ENCODE assay signal across 7 cellular contexts in genomic region chr2:190023860-190024259, GRCh38. TPM values are rescaled to one million over a fixed set of nuclear protein-coding genes. Genes with fewer than 3 reads are reported as not detected.
A peak's percentile ranks its signal among the peaks of the same experiment; 100 is the strongest.
DNase-seq lines count a peak whose midpoint lies in the region; ATAC-seq and TF ChIP-seq lines count a peak whose summit lies in the region.

No MANE protein-coding gene starts in this region.

- intact Hi-C loops in HCT116 (cut with micrococcal nuclease): no loop called here

- DNase-seq in G401 (ENCODE audit: low spot score) (peak; percentile 41), HCT116 (ENCODE audit: low read depth, low spot score) (peak; percentile 60), NCI-H345 (lab: John Stamatoyannopoulos, UW) (peak; percentile 41), astrocyte of the cerebellum (ENCODE audit: low read depth) (peak; percentile 4), dedifferentiated amniotic fluid mesenchymal stem cell (ENCODE audit: extremely low spot score) (no peak)

- H4K20me1 ChIP-seq in HCT116 (ENCODE audit: insufficient read depth): no peaks in the 10 kb centered on the region

- CTCF ChIA-PET in HCT116 (lab: Charles Lee): interaction anchor here (1.4 kb wide), 1 partner anchor 15 kb away, joined by 3 read pairs; no protein-coding TSS in a partner anchor

- BruUV-seq in HCT116 (replicated peaks; lab: Mats Ljungman, UMichigan): no TSS peak

- no peaks in the 10 kb centered on the region for H3K9me3 ChIP-seq in HCT116 (ENCODE audit: control insufficient read depth in 1 of 2, insufficient read depth in 1 of 2, low read depth in 1 of 2, low read length in 2 of 2)
- H3K9me3 ChIP-seq in liver (ENCODE audit: control insufficient read depth in 4 of 4, low read length in 3 of 4): no peaks in the 10 kb centered on the region

- no peaks in the 10 kb centered on the region for H3K9me2 ChIP-seq in HCT116 (ENCODE audit: insufficient read depth)

- TF ChIP-seq POLR2A in HCT116 (IDR thresholded peaks at IDR 0.05; ENCODE audit: borderline replicate concordance, extremely low read depth, insufficient read depth, insufficient read length): no peak

- H3K36me3 ChIP-seq in HCT116 (ENCODE audit: control insufficient read depth in 1 of 2, insufficient read depth in 2 of 2, low read length in 2 of 2): no peaks in the 10 kb centered on the region
- no peaks in the 10 kb centered on the region for H3K36me3 ChIP-seq in liver (ENCODE audit: control insufficient read depth in 4 of 4, insufficient read depth in 3 of 4, low read depth in 1 of 4, low read length in 3 of 4)

- POLR2A ChIA-PET in HCT116 (lab: Charles Lee): no interaction called here

- TF ChIP-seq CTCF in HCT116 (IDR thresholded peaks at IDR 0.05 in 2 of 3, conservative IDR thresholded peaks at IDR 0.05 in 1 of 3; ENCODE audit: borderline replicate concordance in 1 of 3, insufficient read depth in 1 of 3, low read depth in 2 of 3, low read length in 2 of 3) (peak; percentile 46 to 67 (median 52); a peak in 5 of 6 replicates), astrocyte of the cerebellum (IDR thresholded peaks at IDR 0.05; ENCODE audit: low read depth, low read length, missing control alignments) (peak; percentile 44), liver (IDR thresholded peaks at IDR 0.05; ENCODE audit: low read depth, low read length, missing input control) (peak; percentile 35)

- peak; percentile 51 for TF ChIP-seq RAD21 in HCT116 (IDR thresholded peaks at IDR 0.05; ENCODE audit: low read depth)
- peak; percentile 61 to 71 for TF ChIP-seq RAD21 in liver (IDR thresholded peaks at IDR 0.05)

- no peaks in the 10 kb centered on the region for H3K4me1 ChIP-seq in HCT116 (ENCODE audit: control insufficient read depth in 1 of 2, insufficient read depth in 2 of 2, low read length in 2 of 2)
- H3K4me1 ChIP-seq in liver (ENCODE audit: control insufficient read depth in 4 of 4, insufficient read depth in 4 of 4, low read length in 3 of 4): peaks cover 0 to 2% (median 0%) of the 10 kb centered on the region in 4 donors

- H3K4me2 ChIP-seq in HCT116 (ENCODE audit: low read length): no peak overlapping the region

- in situ Hi-C loops in G401 (cut with HindIII; ENCODE audit: low sequenced_read_pairs) (no loop called here), astrocyte of the cerebellum (cut with HindIII; ENCODE audit: low sequenced_read_pairs) (no loop called here)

- H3K27me3 ChIP-seq in HCT116 (ENCODE audit: insufficient read depth, low read length) (no peaks in the 10 kb centered on the region), liver (ENCODE audit: control insufficient read depth in 4 of 4, insufficient read depth in 4 of 4, low read length in 3 of 4) (no peaks in the 10 kb centered on the region)

- H3K27ac ChIP-seq in HCT116 (ENCODE audit: low read depth, low read length): no peak overlapping the region
- H3K27ac ChIP-seq in liver (ENCODE audit: low read depth in 1 of 2, low read length in 2 of 2): no peak overlapping the region

- RAD21 ChIA-PET in HCT116 (lab: Charles Lee; ENCODE audit: low non-redundant PET in 1 of 2, low total read pairs in 2 of 2, uncharacterized antibody in 2 of 2, unreplicated experiment in 2 of 2): no interaction called here

- no peaks in the 10 kb centered on the region for H3K79me2 ChIP-seq in HCT116 (ENCODE audit: insufficient read depth, low read length)

- 30% methylated on average over 5 of the region's 5 CpGs for WGBS in liver

- H2AFZ ChIP-seq in HCT116 (ENCODE audit: low read depth, low read length, poor library complexity, severe bottlenecking): peak overlapping the region; percentile 62

- peak; percentile 96 for ATAC-seq in HCT116
- ATAC-seq in HG03045 (IDR thresholded peaks at IDR 0.05; ENCODE audit: unreplicated experiment): no peak

- H3K9ac ChIP-seq in HCT116 (ENCODE audit: low read length): no peak overlapping the region
- H3K9ac ChIP-seq in liver (ENCODE audit: low read depth in 1 of 2, low read length in 2 of 2): no peak overlapping the region

- H3K4me3 ChIP-seq in HCT116 (replicated peaks in 1 of 2; ENCODE audit: low read depth in 1 of 2, low read length in 2 of 2) (no peak overlapping the region), astrocyte of the cerebellum (ENCODE audit: low read depth, low read length) (no peak overlapping the region), liver (ENCODE audit: low read depth in 1 of 3, low read length in 3 of 3) (no peak overlapping the region)

TF ChIP-seq in HCT116, 20 proteins besides CTCF, POLR2A, EP300 and RAD21:
- no peak for TF ChIP-seq JUND (IDR thresholded peaks at IDR 0.05)
- TF ChIP-seq TCF7L2 (IDR thresholded peaks at IDR 0.05; ENCODE audit: borderline replicate concordance, extremely low read depth, insufficient read depth, insufficient read length): no peak
- TF ChIP-seq REST (IDR thresholded peaks at IDR 0.05; ENCODE audit: low read depth): 0 out of 2 replicates have a peak, but pooled peaks have one; percentile 6

TF ChIP-seq in liver, 16 proteins besides CTCF, POLR2A, EP300 and RAD21:
- TF ChIP-seq NR2F2 (IDR thresholded peaks at IDR 0.05): no peak
- no peak for TF ChIP-seq ZBTB33 (IDR thresholded peaks at IDR 0.05)
- TF ChIP-seq REST (IDR thresholded peaks at IDR 0.05): no peak
- no peak for TF ChIP-seq TAF1 (conservative IDR thresholded peaks at IDR 0.05)
- no peak for TF ChIP-seq MAX (IDR thresholded peaks at IDR 0.05)
- no peak for TF ChIP-seq RXRA (IDR thresholded peaks at IDR 0.05)
- no peak for TF ChIP-seq SP1 (IDR thresholded peaks at IDR 0.05)
- no peak for TF ChIP-seq HNF4A (conservative IDR thresholded peaks at IDR 0.05)
- TF ChIP-seq YY1 (IDR thresholded peaks at IDR 0.05): no peak
- no peak for TF ChIP-seq FOXA2 (IDR thresholded peaks at IDR 0.05)
- TF ChIP-seq EGR1 (IDR thresholded peaks at IDR 0.05; ENCODE audit: low read depth in 2 of 2): no peak
- no peak for TF ChIP-seq FOXA1 (IDR thresholded peaks at IDR 0.05)
- TF ChIP-seq JUND (IDR thresholded peaks at IDR 0.05): no peak
- TF ChIP-seq ATF3 (IDR thresholded peaks at IDR 0.05): no peak
- TF ChIP-seq HNF4G (IDR thresholded peaks at IDR 0.05): no peak

RNA-seq across cellular contexts. Expression of gene MSTN, which starts 38.7 kb away (rescaled TPM):
- total RNA-seq in G401 (2014; rRNA removed; shearing (Covaris generic)): not detected in 2 replicates
- 0.12 TPM for total RNA-seq in HCT116 (2021; ENCODE audit: unreplicated experiment)
- polyA plus RNA-seq in HCT116 (2012): 0.04 and 0.09 TPM in 2 replicates
- total RNA-seq in liver: under 1 TPM; 0.08 to 0.09 TPM
- under 1 TPM in 1 of 2 donors, not detected in 1; 0.21 TPM for polyA plus RNA-seq in liver
